ENCODE assay signal across 18 cellular contexts in the genomic region with DNA sequence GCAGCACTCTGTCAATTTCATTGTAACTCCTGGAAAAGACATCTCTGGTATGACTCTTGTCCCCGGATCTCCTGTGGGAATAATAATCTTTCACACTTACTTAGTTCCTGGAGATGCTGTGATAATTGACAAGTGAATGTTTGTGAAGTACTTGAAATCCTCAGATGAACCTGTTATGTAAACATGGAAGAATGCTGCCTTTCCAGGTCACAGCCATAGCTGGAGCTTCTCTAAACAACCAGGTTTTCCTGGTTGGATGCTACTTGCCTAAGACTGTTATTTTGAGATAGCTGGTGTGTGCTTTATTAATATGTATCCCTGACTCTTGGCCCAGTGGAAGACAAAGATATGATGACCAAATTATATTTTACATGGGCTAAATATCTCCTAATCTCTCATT.
DNase-seq lines count a peak whose midpoint lies in the region; ATAC-seq, FAIRE-seq and TF ChIP-seq lines count a peak whose summit lies in the region.
"Had no signal": no experiment of that assay in that cellular context is flagged by ENCODE, and none has a peak within 500 bp of the region (broad histone marks: within the 10 kb centered on the region; RNA-seq: fewer than 3 reads in every experiment).

No MANE protein-coding gene starts in this region.

- H3K79me2 ChIP-seq in astrocyte (ENCODE audit: insufficient read depth, low read length): no peaks in the 10 kb centered on the region

- no peak overlapping the region for H3K27ac Mint-ChIP-seq in astrocyte (ENCODE audit: unreplicated experiment)

- no peak overlapping the region for H3K9ac ChIP-seq in astrocyte (ENCODE audit: low read length)
- H3K9ac ChIP-seq: GM23248 had no signal

- no peaks in the 10 kb centered on the region for H4K20me1 ChIP-seq in astrocyte (ENCODE audit: insufficient read depth, low read length)

- H3K27me3 ChIP-seq in astrocyte (ENCODE audit: insufficient read depth, low read length): no peaks in the 10 kb centered on the region

- peak; percentile 17 for FAIRE-seq in astrocyte (lab: Jason Lieb, UNC)
- FAIRE-seq: G401.6, K562 had no signal

- H3K4me3 Mint-ChIP-seq in astrocyte (ENCODE audit: unreplicated experiment): no peak overlapping the region

- H3K36me3 Mint-ChIP-seq in astrocyte (ENCODE audit: low read depth, unreplicated experiment): no peaks in the 10 kb centered on the region

- no peaks in the 10 kb centered on the region for H3K4me1 Mint-ChIP-seq in astrocyte (ENCODE audit: low read depth, unreplicated experiment)

- no peak overlapping the region for H3K4me2 ChIP-seq in astrocyte (ENCODE audit: low read length)

- no peak overlapping the region for H3K4me3 ChIP-seq in astrocyte (ENCODE audit: insufficient read depth, low read depth, low read length)
- H3K4me3 ChIP-seq: GM23248, K562, SK-N-MC had no signal

- H2AFZ ChIP-seq in astrocyte (ENCODE audit: low read depth, low read length): no peak overlapping the region
- H2AFZ ChIP-seq: GM23248 had no signal

- H3K36me3 ChIP-seq in astrocyte (ENCODE audit: insufficient read depth, low read length): no peaks in the 10 kb centered on the region

- H3K27ac ChIP-seq in astrocyte (ENCODE audit: low read depth, low read length): no peak overlapping the region
- H3K27ac ChIP-seq: GM23248, SK-N-MC had no signal

- H3K4me1 ChIP-seq in astrocyte (ENCODE audit: insufficient read depth, low read length): no peaks in the 10 kb centered on the region

- TF ChIP-seq CTCF in astrocyte (IDR thresholded peaks at IDR 0.05; ENCODE audit: insufficient read depth, low read depth, low read length): no peak

- no peaks in the 10 kb centered on the region for H3K9me3 ChIP-seq in astrocyte (ENCODE audit: insufficient read depth, low read depth, low read length)

- no peak for ATAC-seq in HG03565 (IDR thresholded peaks at IDR 0.05; ENCODE audit: unreplicated experiment)
- ATAC-seq: K562, Right ventricle myocardium inferior had no signal

- peaks cover 3% of the 10 kb centered on the region for H3K9me3 Mint-ChIP-seq in astrocyte (ENCODE audit: unreplicated experiment)

- no peaks in the 10 kb centered on the region for H3K27me3 Mint-ChIP-seq in astrocyte (ENCODE audit: low read depth, unreplicated experiment)

- peak; percentile 3 to 66 (median 46) for DNase-seq in NCI-H1417 (lab: John Stamatoyannopoulos, UW)
- no peak for DNase-seq in NCI-H1417 treated with DMSO at 0.1 percent for 48 hours (lab: John Stamatoyannopoulos, UW)
- DNase-seq in NCI-H2227 (lab: John Stamatoyannopoulos, UW; ENCODE audit: unreplicated experiment): peak; percentile 22
- DNase-seq in astrocyte (ENCODE audit: low read depth): no peak
- no peak for DNase-seq in NOMO-1 treated with dmso at 0.1 percent for 144 hours (lab: John Stamatoyannopoulos, UW; ENCODE audit: unreplicated experiment)
- DNase-seq in OCI-M1 (lab: John Stamatoyannopoulos, UW): no peak
- DNase-seq in NCI-H1092 (lab: John Stamatoyannopoulos, UW): no peak
- DNase-seq: C1 segment of cervical spinal cord, DMS79, GM23248, NCI-H1930, NCI-H226, T-helper 1 cell had no signal

Comparison
In these comparisons a context has a peak if more than half of its experiments do, and no peak if none do; other contexts are left out.
1. DNase-seq: peak in NCI-H1417 (3 of 3) and NCI-H2227 (single experiment); none in NCI-H1417 treated with DMSO at 0.1 percent for 48 hours (single experiment), astrocyte (single experiment), NOMO-1 treated with dmso at 0.1 percent for 144 hours (single experiment), OCI-M1 (single experiment) and NCI-H1092 (single experiment).